9 cellular contexts compared by ENCODE assay signal in genomic region chr4:55636622-55636999, GRCh38. TPM values are rescaled to one million over a fixed set of nuclear protein-coding genes. Genes with fewer than 3 reads are reported as not detected.
DNase-seq lines count a peak whose midpoint lies in the region; ATAC-seq and TF ChIP-seq lines count a peak whose summit lies in the region.
"Had no signal": no experiment of that assay in that cellular context is flagged by ENCODE, and none has a peak within 500 bp of the region (broad histone marks: within the 10 kb centered on the region; RNA-seq: fewer than 3 reads in every experiment).

No MANE protein-coding gene starts in this region.

- TF ChIP-seq POLR2A in spleen (IDR thresholded peaks at IDR 0.05), result no peak

- WGBS in spleen, 5 donors, result 9 to 14% (median 10%) methylated on average over 8 of the region's 8 CpGs

- no peak for TF ChIP-seq CTCF in spleen (IDR thresholded peaks at IDR 0.05 in 8 of 11, conservative IDR thresholded peaks at IDR 0.05 in 3 of 11)

- POLR2A ChIA-PET in activated CD4-positive, alpha-beta T cell treated with anti-CD3 and anti-CD28 coated beads for 36 hours (lab: Charles Lee), result no interaction called here

- H3K4me3 Mint-ChIP-seq in activated CD4-positive, alpha-beta T cell treated with anti-CD3 and anti-CD28 coated beads for 36 hours, result peak overlapping the region; percentile 47
- peak overlapping the region; percentile 42 for H3K4me3 Mint-ChIP-seq in activated T-helper 1 cell treated with anti-CD3 and anti-CD28 coated beads, Interleukin-12 subunit alpha, Interleukin-12 subunit beta, Interleukin-2, Interleukin-4 antibody, amounts not matched to agents 30 ng/mL and 10 ng/mL and 1 ng/mL, durations not matched to agents 14 hours and 24 hours and 36 hours

- CTCF ChIA-PET in activated CD4-positive, alpha-beta T cell treated with anti-CD3 and anti-CD28 coated beads for 36 hours (lab: Charles Lee), result interaction anchor here (0.5 kb wide), 1 partner anchor 252 kb away, joined by 4 read pairs; no protein-coding TSS in a partner anchor

- no peak overlapping the region for H3K27ac ChIP-seq in spleen
- H3K27ac ChIP-seq: KMS-11 had no signal

- no peak for ATAC-seq in activated CD4-positive, alpha-beta T cell treated with anti-CD3 and anti-CD28 coated beads for 36 hours
- ATAC-seq in HG02623 (IDR thresholded peaks at IDR 0.05; ENCODE audit: unreplicated experiment), result no peak

- intact Hi-C loops in activated CD4-positive, alpha-beta T cell treated with anti-CD3 and anti-CD28 coated beads for 36 hours (cut with DNase I, micrococcal nuclease), result loop anchor here in 1 of 2 experiments (5.0 kb wide), 1 partner anchor 289 kb away; the partner anchor contains the start of gene SRD5A3
- intact Hi-C loops in activated T-helper 1 cell treated with anti-CD3 and anti-CD28 coated beads, Interleukin-12 subunit alpha, Interleukin-12 subunit beta, Interleukin-2, Interleukin-4 antibody, amounts not matched to agents 30 ng/mL and 10 ng/mL and 1 ng/mL, durations not matched to agents 14 hours and 24 hours and 36 hours (cut with micrococcal nuclease), result loop anchor here (10.0 kb wide), 1 partner anchor 1532 kb away; the partner anchor contains the start of gene GSX2
- intact Hi-C loops in spleen (cut with DNase I; ENCODE audit: low total_unique reads), result no loop called here

- no peaks in the 10 kb centered on the region for H3K36me3 ChIP-seq in spleen

- no peaks in the 10 kb centered on the region for H3K9me3 ChIP-seq in spleen

- peaks cover 13% of the 10 kb centered on the region for H3K4me1 Mint-ChIP-seq in activated CD4-positive, alpha-beta T cell treated with anti-CD3 and anti-CD28 coated beads for 36 hours
- peaks cover 10% of the 10 kb centered on the region for H3K4me1 Mint-ChIP-seq in activated T-helper 1 cell treated with anti-CD3 and anti-CD28 coated beads, Interleukin-12 subunit alpha, Interleukin-12 subunit beta, Interleukin-2, Interleukin-4 antibody, amounts not matched to agents 30 ng/mL and 10 ng/mL and 1 ng/mL, durations not matched to agents 14 hours and 24 hours and 36 hours (ENCODE audit: low read depth)

- H3K27me3 ChIP-seq in spleen (replicated peaks in 1 of 7), result peaks cover 0 to 78% (median 41%) of the 10 kb centered on the region in 7 donors

- no peak for DNase-seq in activated CD4-positive, alpha-beta T cell treated with anti-CD3 and anti-CD28 coated beads for 36 hours
- DNase-seq in activated CD4-positive, alpha-beta T cell treated with anti-CD3 and anti-CD28 coated beads for 4 hours, result no peak
- no peak for DNase-seq in activated T-helper 1 cell treated with anti-CD3 and anti-CD28 coated beads, Interleukin-12 subunit alpha, Interleukin-12 subunit beta, Interleukin-2, Interleukin-4 antibody, amounts not matched to agents 30 ng/mL and 10 ng/mL and 1 ng/mL, durations not matched to agents 14 hours and 24 hours and 36 hours (ENCODE audit: low spot score)
- DNase-seq in spleen (no peak), NCI-H226 (no peak), HT-29 (ENCODE audit: low spot score) (no peak)

- H3K4me1 ChIP-seq in spleen, result peaks cover 5 to 28% (median 22%) of the 10 kb centered on the region in 6 donors

- no peaks in the 10 kb centered on the region for H3K36me3 Mint-ChIP-seq in activated CD4-positive, alpha-beta T cell treated with anti-CD3 and anti-CD28 coated beads for 36 hours (ENCODE audit: low read depth)
- H3K36me3 Mint-ChIP-seq in activated T-helper 1 cell treated with anti-CD3 and anti-CD28 coated beads, Interleukin-12 subunit alpha, Interleukin-12 subunit beta, Interleukin-2, Interleukin-4 antibody, amounts not matched to agents 30 ng/mL and 10 ng/mL and 1 ng/mL, durations not matched to agents 14 hours and 24 hours and 36 hours (ENCODE audit: low read depth), result no peaks in the 10 kb centered on the region

- H3K9me3 Mint-ChIP-seq in activated CD4-positive, alpha-beta T cell treated with anti-CD3 and anti-CD28 coated beads for 36 hours (ENCODE audit: low read depth), result no peaks in the 10 kb centered on the region
- no peaks in the 10 kb centered on the region for H3K9me3 Mint-ChIP-seq in activated T-helper 1 cell treated with anti-CD3 and anti-CD28 coated beads, Interleukin-12 subunit alpha, Interleukin-12 subunit beta, Interleukin-2, Interleukin-4 antibody, amounts not matched to agents 30 ng/mL and 10 ng/mL and 1 ng/mL, durations not matched to agents 14 hours and 24 hours and 36 hours

- H3K4me3 ChIP-seq in iPS-11a (ENCODE audit: low read depth, low read length) (peak overlapping the region; percentile 65), spleen (peak overlapping the region in 6 of 8 donors; percentile 22 to 64 (median 32))

- H3K27ac Mint-ChIP-seq in activated CD4-positive, alpha-beta T cell treated with anti-CD3 and anti-CD28 coated beads for 36 hours, result no peak overlapping the region
- no peak overlapping the region for H3K27ac Mint-ChIP-seq in activated T-helper 1 cell treated with anti-CD3 and anti-CD28 coated beads, Interleukin-12 subunit alpha, Interleukin-12 subunit beta, Interleukin-2, Interleukin-4 antibody, amounts not matched to agents 30 ng/mL and 10 ng/mL and 1 ng/mL, durations not matched to agents 14 hours and 24 hours and 36 hours

- H3K27me3 Mint-ChIP-seq in activated CD4-positive, alpha-beta T cell treated with anti-CD3 and anti-CD28 coated beads for 36 hours, result peaks cover 50% of the 10 kb centered on the region
- peaks cover 54% of the 10 kb centered on the region for H3K27me3 Mint-ChIP-seq in activated T-helper 1 cell treated with anti-CD3 and anti-CD28 coated beads, Interleukin-12 subunit alpha, Interleukin-12 subunit beta, Interleukin-2, Interleukin-4 antibody, amounts not matched to agents 30 ng/mL and 10 ng/mL and 1 ng/mL, durations not matched to agents 14 hours and 24 hours and 36 hours (ENCODE audit: insufficient read depth)

RNA-seq across cellular contexts. Expression of gene NMU, which starts 0.5 kb away (rescaled TPM):
- total RNA-seq in activated CD4-positive, alpha-beta T cell treated with anti-CD3 and anti-CD28 coated beads for 36 hours, result under 1 TPM in 1 of 2 experiments, not detected in 1; 0.30 TPM
- total RNA-seq in activated T-helper 1 cell treated with anti-CD3 and anti-CD28 coated beads, Interleukin-12 subunit alpha, Interleukin-12 subunit beta, Interleukin-2, Interleukin-4 antibody, amounts not matched to agents 30 ng/mL and 10 ng/mL and 1 ng/mL, durations not matched to agents 14 hours and 24 hours and 36 hours, result 0.27 TPM in 1 of 2 replicates, not detected in the other
- 1 to 10 TPM in 1 of 7 donors, not detected in 6; 1.2 TPM for total RNA-seq in spleen
- polyA plus RNA-seq in spleen, result under 1 TPM in 1 of 3 donors, not detected in 2; 0.09 TPM
- total RNA-seq in HT-29 (2014; rRNA removed; shearing (Covaris generic)), result 2.4 and 8.6 TPM in 2 replicates

RNA-seq across cellular contexts. Expression of gene PDCL2, which starts 44.6 kb away (rescaled TPM):
- not detected for total RNA-seq in activated CD4-positive, alpha-beta T cell treated with anti-CD3 and anti-CD28 coated beads for 36 hours
- not detected in 2 replicates for total RNA-seq in activated T-helper 1 cell treated with anti-CD3 and anti-CD28 coated beads, Interleukin-12 subunit alpha, Interleukin-12 subunit beta, Interleukin-2, Interleukin-4 antibody, amounts not matched to agents 30 ng/mL and 10 ng/mL and 1 ng/mL, durations not matched to agents 14 hours and 24 hours and 36 hours
- not detected for total RNA-seq in spleen
- not detected for polyA plus RNA-seq in spleen
- not detected in 2 replicates for total RNA-seq in HT-29 (2014; rRNA removed; shearing (Covaris generic))
